In the genomic region with DNA sequence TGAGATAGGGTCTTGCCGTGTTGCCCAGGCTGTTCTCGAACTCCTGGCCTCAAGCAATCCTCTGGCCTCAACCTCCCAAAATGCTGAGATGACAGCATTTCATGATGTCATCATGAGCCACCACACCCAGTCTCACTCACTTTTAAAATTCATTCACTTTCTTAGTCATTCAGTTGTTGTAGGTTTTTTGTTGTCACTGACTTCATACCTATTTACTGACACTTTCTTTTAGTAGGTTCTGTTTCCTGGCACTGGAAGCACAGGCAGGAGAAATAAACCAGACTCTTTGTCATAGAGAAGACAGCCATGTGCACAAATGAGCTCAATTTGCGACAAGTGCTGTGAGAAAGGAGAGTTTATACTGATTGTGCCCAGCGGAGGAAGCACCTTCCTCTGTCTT, we compare ENCODE assay signal across 1 cellular context.
TF ChIP-seq lines count a peak whose summit lies in the region.

No MANE protein-coding gene starts in this region.

TF ChIP-seq in HepG2, 621 proteins besides CTCF, POLR2A, EP300 and RAD21:
- peak; percentile 71 for TF ChIP-seq ATF7 (IDR thresholded peaks at IDR 0.05)
- TF ChIP-seq ATF7 (CRISPR knock-in tag; IDR thresholded peaks at IDR 0.05), result no peak
- no peak for TF ChIP-seq ERF (CRISPR knock-in tag; IDR thresholded peaks at IDR 0.05)
- no peak for TF ChIP-seq ZNF672 (CRISPR knock-in tag; IDR thresholded peaks at IDR 0.05)
- no peak for TF ChIP-seq SCMH1 (CRISPR knock-in tag; IDR thresholded peaks at IDR 0.05; ENCODE audit: borderline replicate concordance)
- peak; percentile 73 for TF ChIP-seq CREB1 (IDR thresholded peaks at IDR 0.05)
- TF ChIP-seq CREB1 (CRISPR knock-in tag; IDR thresholded peaks at IDR 0.05), result no peak
- peak; percentile 38 to 39; a peak in 2 of 4 replicates for TF ChIP-seq MAFK (conservative IDR thresholded peaks at IDR 0.05 in 1 of 2, IDR thresholded peaks at IDR 0.05 in 1 of 2; ENCODE audit: low read length in 2 of 2)
